In genomic region chr11:47269829-47270305, GRCh38 we compare ENCODE assay signal across 8 cellular contexts. TPM values are rescaled to one million over a fixed set of nuclear protein-coding genes. Genes with fewer than 3 reads are reported as not detected.
A peak's percentile ranks its signal among the peaks of the same experiment; 100 is the strongest.
DNase-seq lines count a peak whose midpoint lies in the region; ATAC-seq lines count a peak whose summit lies in the region.

TSS of gene MADD (plus strand) at chr11:47270133.

- ATAC-seq in GM18867 (IDR thresholded peaks at IDR 0.05; ENCODE audit: unreplicated experiment) (peak; percentile 82), HG03095 (IDR thresholded peaks at IDR 0.05; ENCODE audit: unreplicated experiment) (peak; percentile 73)

- H2AFZ ChIP-seq in ACC112 (ENCODE audit: low read length, unreplicated experiment) = peak within 1 kb of the TSS; percentile 83

- H3K27me3 ChIP-seq in ACC112 (ENCODE audit: insufficient read depth, low read length) = no peaks in the 10 kb centered on the region

- H3K79me2 ChIP-seq in ACC112 (ENCODE audit: control insufficient read depth, insufficient read depth, low read length, unreplicated experiment) = peaks cover 36% of the 10 kb centered on the region

- H3K36me3 ChIP-seq in ACC112 (ENCODE audit: insufficient read depth, low read length) = peaks cover 4% of the 10 kb centered on the region; the same call in 1 of the 2 replicates

- peaks cover 24% of the 10 kb centered on the region for H3K4me1 ChIP-seq in ACC112 (ENCODE audit: control insufficient read depth, insufficient read depth, low read length, unreplicated experiment)

- DNase-seq in NCI-H2227 (lab: John Stamatoyannopoulos, UW; ENCODE audit: unreplicated experiment) (peak; percentile 93), cerebellum (ENCODE audit: low spot score) (peak; percentile 92), kidney tubule cell (ENCODE audit: low spot score) (peak; percentile 77)
- DNase-seq in activated CD4-positive, CD25-positive, alpha-beta regulatory T cell (lab: John Stamatoyannopoulos, UW) = peak; percentile 84 to 94 (median 89)
- peak; percentile 66 to 89 (median 80) for DNase-seq in stimulated activated CD4-positive, alpha-beta T cell treated with anti-CD3 and anti-CD28 coated beads, Interleukin-1b, Interleukin-23, amount 100 ng/mL, for 24 hours (ENCODE audit: low read depth in 4 of 4, low spot score in 1 of 4)

- H3K27ac ChIP-seq in ACC112 (ENCODE audit: low read depth, low read length) = peak within 1 kb of the TSS; percentile 89

- H3K4me3 ChIP-seq in ACC112 (ENCODE audit: low read depth, low read length) = peak within 1 kb of the TSS; percentile 95

RNA-seq across cellular contexts. Expression of gene MADD, which starts in this region (rescaled TPM):
- 73.3 TPM for total RNA-seq in cerebellum

Comparison
In these comparisons a context has a peak if more than half of its experiments do, and no peak if none do; other contexts are left out.
1. Peak in every context shown above with its lines: DNase-seq, ATAC-seq, H3K4me3 ChIP-seq and H3K27ac ChIP-seq.